In the genomic region with DNA sequence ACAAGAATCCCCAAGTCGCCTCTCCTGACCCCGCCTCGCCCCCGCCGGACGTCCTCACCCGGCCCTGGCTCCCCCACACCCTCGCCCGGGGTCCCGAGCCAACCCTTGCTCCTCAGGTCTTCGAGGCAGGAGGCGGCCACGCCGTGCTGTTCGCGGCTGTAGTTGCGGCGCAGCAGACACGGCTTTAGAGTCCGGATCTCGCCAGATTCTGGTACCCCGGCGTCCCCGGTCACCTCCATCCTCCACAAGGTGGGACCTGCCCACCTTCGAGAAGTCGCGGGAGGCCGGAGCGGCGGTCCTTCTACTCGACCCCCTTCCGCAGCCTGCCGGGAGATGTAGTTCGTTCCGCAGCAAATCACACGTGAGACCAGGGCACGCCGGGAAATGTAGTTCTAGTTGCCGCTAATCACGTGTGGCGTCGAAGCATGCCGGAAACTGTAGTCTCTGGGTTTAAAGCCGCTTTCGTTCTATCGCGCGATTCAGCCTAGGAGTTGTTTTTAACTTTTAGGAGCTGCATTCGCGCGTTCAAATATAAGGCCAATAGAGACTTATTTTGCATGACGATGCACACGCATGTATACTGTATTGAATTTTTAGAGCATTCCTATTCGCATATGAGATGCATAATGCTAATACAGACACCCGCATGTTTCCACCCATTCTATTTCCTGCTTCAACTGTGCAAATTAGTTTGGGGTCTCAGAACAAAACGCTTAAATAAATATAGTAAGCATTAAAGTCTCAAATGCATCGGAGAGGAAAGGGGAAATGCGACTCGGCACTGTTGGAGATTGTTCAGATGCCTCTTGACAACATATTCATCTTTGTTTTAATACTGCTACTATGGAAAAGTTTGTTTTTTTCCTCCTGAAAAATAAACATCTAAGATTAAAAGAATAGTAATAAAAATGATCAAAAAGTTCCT, we compare ENCODE assay signal across 1 cellular context.
A peak's percentile ranks its signal among the peaks of the same experiment; 100 is the strongest.
TF ChIP-seq lines count a peak whose summit lies in the region.

A gene with protein sequence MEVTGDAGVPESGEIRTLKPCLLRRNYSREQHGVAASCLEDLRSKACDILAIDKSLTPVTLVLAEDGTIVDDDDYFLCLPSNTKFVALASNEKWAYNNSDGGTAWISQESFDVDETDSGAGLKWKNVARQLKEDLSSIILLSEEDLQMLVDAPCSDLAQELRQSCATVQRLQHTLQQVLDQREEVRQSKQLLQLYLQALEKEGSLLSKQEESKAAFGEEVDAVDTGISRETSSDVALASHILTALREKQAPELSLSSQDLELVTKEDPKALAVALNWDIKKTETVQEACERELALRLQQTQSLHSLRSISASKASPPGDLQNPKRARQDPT (minus strand): TSS at position 310 of the 925 bp plus-strand sequence. CDS start 71 bp downstream, at position 239.

TF ChIP-seq in WTC11, 78 proteins besides CTCF, POLR2A, EP300 and RAD21 (continued from another document):
- peak; percentile 67; the same call in 1 of the 2 replicates for TF ChIP-seq TEAD1 (CRISPR knock-in tag; IDR thresholded peaks at IDR 0.05)
- TF ChIP-seq NFYB (CRISPR knock-in tag; conservative IDR thresholded peaks at IDR 0.05; ENCODE audit: low read depth): peak; percentile 69
- TF ChIP-seq SP1 (CRISPR knock-in tag; conservative IDR thresholded peaks at IDR 0.05): peak; percentile 70; the same call in 1 of the 2 replicates
- TF ChIP-seq NR3C1 (CRISPR knock-in tag; conservative IDR thresholded peaks at IDR 0.05; ENCODE audit: low read depth): no peak
- TF ChIP-seq, protein P1, sequence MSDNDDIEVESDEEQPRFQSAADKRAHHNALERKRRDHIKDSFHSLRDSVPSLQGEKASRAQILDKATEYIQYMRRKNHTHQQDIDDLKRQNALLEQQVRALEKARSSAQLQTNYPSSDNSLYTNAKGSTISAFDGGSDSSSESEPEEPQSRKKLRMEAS (CRISPR knock-in tag; IDR thresholded peaks at IDR 0.05): peak; percentile 92
- TF ChIP-seq, protein P2, sequence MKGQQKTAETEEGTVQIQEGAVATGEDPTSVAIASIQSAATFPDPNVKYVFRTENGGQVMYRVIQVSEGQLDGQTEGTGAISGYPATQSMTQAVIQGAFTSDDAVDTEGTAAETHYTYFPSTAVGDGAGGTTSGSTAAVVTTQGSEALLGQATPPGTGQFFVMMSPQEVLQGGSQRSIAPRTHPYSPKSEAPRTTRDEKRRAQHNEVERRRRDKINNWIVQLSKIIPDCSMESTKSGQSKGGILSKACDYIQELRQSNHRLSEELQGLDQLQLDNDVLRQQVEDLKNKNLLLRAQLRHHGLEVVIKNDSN (CRISPR knock-in tag; IDR thresholded peaks at IDR 0.05): peak; percentile 100
- TF ChIP-seq ZNF317 (CRISPR knock-in tag; IDR thresholded peaks at IDR 0.05; ENCODE audit: borderline replicate concordance, low read depth): 0 out of 2 replicates have a peak, but pooled peaks have one; percentile 19
- peak; percentile 76; the same call in 1 of the 2 replicates for TF ChIP-seq FOXK1 (CRISPR knock-in tag; IDR thresholded peaks at IDR 0.05)
- TF ChIP-seq KAT7 (CRISPR knock-in tag; IDR thresholded peaks at IDR 0.05; ENCODE audit: borderline replicate concordance): 0 out of 2 replicates have a peak, but pooled peaks have one; percentile 5
- TF ChIP-seq, protein P3, sequence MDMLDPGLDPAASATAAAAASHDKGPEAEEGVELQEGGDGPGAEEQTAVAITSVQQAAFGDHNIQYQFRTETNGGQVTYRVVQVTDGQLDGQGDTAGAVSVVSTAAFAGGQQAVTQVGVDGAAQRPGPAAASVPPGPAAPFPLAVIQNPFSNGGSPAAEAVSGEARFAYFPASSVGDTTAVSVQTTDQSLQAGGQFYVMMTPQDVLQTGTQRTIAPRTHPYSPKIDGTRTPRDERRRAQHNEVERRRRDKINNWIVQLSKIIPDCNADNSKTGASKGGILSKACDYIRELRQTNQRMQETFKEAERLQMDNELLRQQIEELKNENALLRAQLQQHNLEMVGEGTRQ (CRISPR knock-in tag; IDR thresholded peaks at IDR 0.05): peak; percentile 99
TF ChIP-seq in WTC11: peak in this region for 17.
